1 cellular context compared by ENCODE assay signal in the genomic region with DNA sequence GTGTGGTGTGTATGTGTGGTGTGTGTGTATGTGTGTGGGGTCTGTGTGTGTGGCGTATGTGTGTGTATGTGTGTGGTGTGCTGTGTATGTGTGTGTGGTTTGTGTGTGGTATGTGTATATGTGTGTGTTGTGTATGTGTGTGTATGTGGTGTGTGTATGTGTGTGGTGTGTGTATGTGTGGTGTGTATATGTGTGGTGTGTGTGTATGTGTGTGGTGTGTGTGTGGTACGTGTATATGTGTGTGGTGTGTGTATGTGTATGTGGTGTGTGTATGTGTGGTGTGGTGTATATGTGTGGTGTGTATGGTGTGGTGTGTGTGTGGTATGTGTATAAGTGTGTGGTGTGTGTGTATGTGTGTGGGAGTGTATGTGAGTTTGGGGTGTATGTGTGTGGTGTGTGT.
TF ChIP-seq lines count a peak whose summit lies in the region.

No MANE protein-coding gene starts in this region.

TF ChIP-seq in HepG2, 621 proteins besides CTCF, POLR2A, EP300 and RAD21 (continued from another document):
- TF ChIP-seq, protein P1, sequence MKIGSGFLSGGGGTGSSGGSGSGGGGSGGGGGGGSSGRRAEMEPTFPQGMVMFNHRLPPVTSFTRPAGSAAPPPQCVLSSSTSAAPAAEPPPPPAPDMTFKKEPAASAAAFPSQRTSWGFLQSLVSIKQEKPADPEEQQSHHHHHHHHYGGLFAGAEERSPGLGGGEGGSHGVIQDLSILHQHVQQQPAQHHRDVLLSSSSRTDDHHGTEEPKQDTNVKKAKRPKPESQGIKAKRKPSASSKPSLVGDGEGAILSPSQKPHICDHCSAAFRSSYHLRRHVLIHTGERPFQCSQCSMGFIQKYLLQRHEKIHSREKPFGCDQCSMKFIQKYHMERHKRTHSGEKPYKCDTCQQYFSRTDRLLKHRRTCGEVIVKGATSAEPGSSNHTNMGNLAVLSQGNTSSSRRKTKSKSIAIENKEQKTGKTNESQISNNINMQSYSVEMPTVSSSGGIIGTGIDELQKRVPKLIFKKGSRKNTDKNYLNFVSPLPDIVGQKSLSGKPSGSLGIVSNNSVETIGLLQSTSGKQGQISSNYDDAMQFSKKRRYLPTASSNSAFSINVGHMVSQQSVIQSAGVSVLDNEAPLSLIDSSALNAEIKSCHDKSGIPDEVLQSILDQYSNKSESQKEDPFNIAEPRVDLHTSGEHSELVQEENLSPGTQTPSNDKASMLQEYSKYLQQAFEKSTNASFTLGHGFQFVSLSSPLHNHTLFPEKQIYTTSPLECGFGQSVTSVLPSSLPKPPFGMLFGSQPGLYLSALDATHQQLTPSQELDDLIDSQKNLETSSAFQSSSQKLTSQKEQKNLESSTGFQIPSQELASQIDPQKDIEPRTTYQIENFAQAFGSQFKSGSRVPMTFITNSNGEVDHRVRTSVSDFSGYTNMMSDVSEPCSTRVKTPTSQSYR (CRISPR knock-in tag; IDR thresholded peaks at IDR 0.05; ENCODE audit: borderline replicate concordance), result no peak
- TF ChIP-seq, protein P2, sequence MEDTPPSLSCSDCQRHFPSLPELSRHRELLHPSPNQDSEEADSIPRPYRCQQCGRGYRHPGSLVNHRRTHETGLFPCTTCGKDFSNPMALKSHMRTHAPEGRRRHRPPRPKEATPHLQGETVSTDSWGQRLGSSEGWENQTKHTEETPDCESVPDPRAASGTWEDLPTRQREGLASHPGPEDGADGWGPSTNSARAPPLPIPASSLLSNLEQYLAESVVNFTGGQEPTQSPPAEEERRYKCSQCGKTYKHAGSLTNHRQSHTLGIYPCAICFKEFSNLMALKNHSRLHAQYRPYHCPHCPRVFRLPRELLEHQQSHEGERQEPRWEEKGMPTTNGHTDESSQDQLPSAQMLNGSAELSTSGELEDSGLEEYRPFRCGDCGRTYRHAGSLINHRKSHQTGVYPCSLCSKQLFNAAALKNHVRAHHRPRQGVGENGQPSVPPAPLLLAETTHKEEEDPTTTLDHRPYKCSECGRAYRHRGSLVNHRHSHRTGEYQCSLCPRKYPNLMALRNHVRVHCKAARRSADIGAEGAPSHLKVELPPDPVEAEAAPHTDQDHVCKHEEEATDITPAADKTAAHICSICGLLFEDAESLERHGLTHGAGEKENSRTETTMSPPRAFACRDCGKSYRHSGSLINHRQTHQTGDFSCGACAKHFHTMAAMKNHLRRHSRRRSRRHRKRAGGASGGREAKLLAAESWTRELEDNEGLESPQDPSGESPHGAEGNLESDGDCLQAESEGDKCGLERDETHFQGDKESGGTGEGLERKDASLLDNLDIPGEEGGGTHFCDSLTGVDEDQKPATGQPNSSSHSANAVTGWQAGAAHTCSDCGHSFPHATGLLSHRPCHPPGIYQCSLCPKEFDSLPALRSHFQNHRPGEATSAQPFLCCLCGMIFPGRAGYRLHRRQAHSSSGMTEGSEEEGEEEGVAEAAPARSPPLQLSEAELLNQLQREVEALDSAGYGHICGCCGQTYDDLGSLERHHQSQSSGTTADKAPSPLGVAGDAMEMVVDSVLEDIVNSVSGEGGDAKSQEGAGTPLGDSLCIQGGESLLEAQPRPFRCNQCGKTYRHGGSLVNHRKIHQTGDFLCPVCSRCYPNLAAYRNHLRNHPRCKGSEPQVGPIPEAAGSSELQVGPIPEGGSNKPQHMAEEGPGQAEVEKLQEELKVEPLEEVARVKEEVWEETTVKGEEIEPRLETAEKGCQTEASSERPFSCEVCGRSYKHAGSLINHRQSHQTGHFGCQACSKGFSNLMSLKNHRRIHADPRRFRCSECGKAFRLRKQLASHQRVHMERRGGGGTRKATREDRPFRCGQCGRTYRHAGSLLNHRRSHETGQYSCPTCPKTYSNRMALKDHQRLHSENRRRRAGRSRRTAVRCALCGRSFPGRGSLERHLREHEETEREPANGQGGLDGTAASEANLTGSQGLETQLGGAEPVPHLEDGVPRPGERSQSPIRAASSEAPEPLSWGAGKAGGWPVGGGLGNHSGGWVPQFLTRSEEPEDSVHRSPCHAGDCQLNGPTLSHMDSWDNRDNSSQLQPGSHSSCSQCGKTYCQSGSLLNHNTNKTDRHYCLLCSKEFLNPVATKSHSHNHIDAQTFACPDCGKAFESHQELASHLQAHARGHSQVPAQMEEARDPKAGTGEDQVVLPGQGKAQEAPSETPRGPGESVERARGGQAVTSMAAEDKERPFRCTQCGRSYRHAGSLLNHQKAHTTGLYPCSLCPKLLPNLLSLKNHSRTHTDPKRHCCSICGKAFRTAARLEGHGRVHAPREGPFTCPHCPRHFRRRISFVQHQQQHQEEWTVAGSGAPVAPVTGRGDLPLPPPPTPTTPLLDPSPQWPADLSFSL (CRISPR knock-in tag; IDR thresholded peaks at IDR 0.05), result peak; percentile 12; the same call in 1 of the 2 replicates
- TF ChIP-seq FOXP1 (IDR thresholded peaks at IDR 0.05), result peak; percentile 24; the same call in 1 of the 2 replicates
- TF ChIP-seq FOXP1 (CRISPR knock-in tag; IDR thresholded peaks at IDR 0.05), result no peak
